Comparison of ENCODE assay signal across 33 cellular contexts in the genomic region with DNA sequence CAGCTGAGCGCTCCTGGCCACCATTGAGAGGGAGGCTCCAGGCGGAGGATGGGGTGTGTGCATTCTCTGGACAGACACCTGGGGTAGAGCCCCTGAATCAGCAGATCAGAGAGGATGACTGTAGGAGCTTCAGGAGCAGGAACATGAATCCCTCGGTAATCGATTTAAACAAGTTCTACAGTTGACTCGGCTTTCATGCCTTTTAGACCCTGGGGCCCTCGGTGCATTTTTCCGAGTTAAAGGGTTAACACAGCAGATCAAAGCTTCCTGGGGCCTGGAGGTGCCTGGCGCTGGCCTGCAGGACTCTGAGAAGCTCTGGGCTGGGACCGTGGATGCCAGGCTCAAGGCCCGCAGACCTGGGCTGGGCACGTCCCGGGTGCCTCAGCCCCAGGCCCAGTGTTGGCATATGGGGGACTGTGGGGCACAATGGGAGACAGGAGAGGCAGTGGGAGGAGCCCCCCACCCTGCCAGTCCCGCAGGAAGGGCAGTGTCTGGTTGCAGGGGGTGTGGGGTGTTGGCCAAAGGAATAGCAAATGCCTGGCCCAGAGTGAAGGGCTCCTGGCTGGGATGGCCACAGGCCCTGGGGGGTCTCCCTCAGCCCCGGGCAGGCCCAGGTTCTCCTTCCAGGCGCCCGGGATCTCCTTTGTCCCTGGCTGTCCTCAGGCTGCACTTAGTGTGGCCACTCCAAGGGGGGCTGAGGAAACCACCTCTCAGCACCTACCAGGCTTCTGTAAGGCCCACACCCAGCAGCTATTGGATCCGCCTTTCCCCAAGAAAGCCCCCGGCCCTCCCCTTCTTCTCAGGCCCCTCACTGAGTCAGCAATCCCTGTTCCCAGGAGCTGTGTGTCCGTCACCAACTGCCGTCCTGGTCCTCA. TPM values are rescaled to one million over a fixed set of nuclear protein-coding genes. Genes with fewer than 3 reads are reported as not detected.
A peak's percentile ranks its signal among the peaks of the same experiment; 100 is the strongest.
DNase-seq lines count a peak whose midpoint lies in the region; ATAC-seq, FAIRE-seq and TF ChIP-seq lines count a peak whose summit lies in the region.
"Had no signal": no experiment of that assay in that cellular context is flagged by ENCODE, and none has a peak within 500 bp of the region (broad histone marks: within the 10 kb centered on the region; RNA-seq: fewer than 3 reads in every experiment).

No MANE protein-coding gene starts in this region.

- no peak overlapping the region for H3K23ac ChIP-seq in H9 (ENCODE audit: insufficient read length, low read depth, low read length)

- H3K4me1 ChIP-seq in Caco-2 (peaks cover 14% of the 10 kb centered on the region), H9 (ENCODE audit: insufficient read depth, low read length) (no peaks in the 10 kb centered on the region), K562 (replicated peaks in 1 of 2; ENCODE audit: control insufficient read depth in 2 of 2, insufficient read depth in 2 of 2, low read length in 2 of 2) (peaks cover 0 to 63% of the 10 kb centered on the region in 2 experiments; a peak in 2 of 5 replicates), neural progenitor cell (peaks cover 9% of the 10 kb centered on the region)
- H3K4me1 ChIP-seq: prostate gland, upper lobe of right lung had no signal

- H3K9me1 ChIP-seq in K562 (ENCODE audit: control insufficient read depth, insufficient read depth, low read length) = no peaks in the 10 kb centered on the region

- no peak for TF ChIP-seq RAD21 in K562 (CRISPR knock-in tag; conservative IDR thresholded peaks at IDR 0.05 in 1 of 2, IDR thresholded peaks at IDR 0.05 in 1 of 2)

- H3K27ac Mint-ChIP-seq in Caco-2 (ENCODE audit: unreplicated experiment) = peak overlapping the region; percentile 66
- peak overlapping the region; percentile 15 to 88 (median 81); a peak in 4 of 7 replicates for H3K27ac Mint-ChIP-seq in H9
- peak overlapping the region; percentile 63 for H3K27ac Mint-ChIP-seq in neural progenitor cell
- H3K27ac Mint-ChIP-seq: activated naive CD4-positive, alpha-beta T cell treated with anti-CD3 and anti-CD28 coated beads, Interleukin-2, amount 50 U/mL, for 72 hours had no signal

- no peak overlapping the region for H3K4me3 Mint-ChIP-seq in Caco-2 (ENCODE audit: unreplicated experiment)
- H3K4me3 Mint-ChIP-seq in H9 = no peak overlapping the region
- no peak overlapping the region for H3K4me3 Mint-ChIP-seq in neural progenitor cell

- intact Hi-C loops in Caco-2 (cut with micrococcal nuclease; ENCODE audit: unreplicated experiment) = no loop called here
- intact Hi-C loops in K562 (cut with micrococcal nuclease) = no loop called here

- no peaks in the 10 kb centered on the region for H3F3A ChIP-seq in neural progenitor cell (ENCODE audit: low read depth)

- H2BK5ac ChIP-seq in H9 (ENCODE audit: insufficient read length, low read length) = no peak overlapping the region

- no peak overlapping the region for H2BK120ac ChIP-seq in H9 (ENCODE audit: low read depth, low read length, poor library complexity, severe bottlenecking)

- no peak overlapping the region for H2BK20ac ChIP-seq in H9 (ENCODE audit: low read depth, low read length, poor library complexity, severe bottlenecking)

- no TSS peak for BruUV-seq in Caco-2 (replicated peaks; lab: Mats Ljungman, UMichigan)
- BruUV-seq in K562 (replicated peaks; lab: Mats Ljungman, UMichigan) = no TSS peak

- H3K9ac ChIP-seq in H9 (ENCODE audit: extremely low read depth, insufficient read length, low read length) (no peak overlapping the region), K562 (ENCODE audit: insufficient read depth in 1 of 2, low read depth in 2 of 2, low read length in 2 of 2) (peak overlapping the region in 1 of 2 experiments; percentile 27; a peak in 1 of 4 replicates), neural progenitor cell (no peak overlapping the region)
- H3K9ac ChIP-seq: KMS-11 had no signal

- CTCF ChIA-PET in Caco-2 (lab: Charles Lee) (no interaction called here), K562 (lab: Yijun Ruan, JAX; ENCODE audit: low intra/inter-chr PET ratio) (no interaction called here), GM10248 (lab: Yijun Ruan, JAX) (interaction anchor here (1.3 to 1.6 kb wide), 2 partner anchors 10 to 158 kb away, joined by 3 to 4 read pairs; no protein-coding TSS in a partner anchor)

- no peaks in the 10 kb centered on the region for H4K20me1 ChIP-seq in H9 (ENCODE audit: control insufficient read depth, insufficient read depth, insufficient read length)
- H4K20me1 ChIP-seq in K562 (replicated peaks; ENCODE audit: control insufficient read depth, insufficient read depth, low read length) = no peaks in the 10 kb centered on the region
- peaks cover 9% of the 10 kb centered on the region for H4K20me1 ChIP-seq in neural progenitor cell (ENCODE audit: low read depth)

- in situ Hi-C loops in K562 (cut with MboI) = no loop called here

- no peak overlapping the region for H4K8ac ChIP-seq in H9 (replicated peaks; ENCODE audit: insufficient read length, low read depth, low read length)

- H4K5ac ChIP-seq in H9 (ENCODE audit: insufficient read length, low read depth, low read length) = no peak overlapping the region

- H3K27me3 ChIP-seq in Caco-2 (replicated peaks; ENCODE audit: control insufficient read depth, insufficient read depth, low read length) = no peaks in the 10 kb centered on the region
- no peaks in the 10 kb centered on the region for H3K27me3 ChIP-seq in H9 (ENCODE audit: insufficient read depth, low read length)
- no peaks in the 10 kb centered on the region for H3K27me3 ChIP-seq in K562 (ENCODE audit: control insufficient read depth in 2 of 2, insufficient read depth in 2 of 2, low read length in 2 of 2)
- no peaks in the 10 kb centered on the region for H3K27me3 ChIP-seq in neural progenitor cell
- H3K27me3 ChIP-seq: upper lobe of right lung had no signal

- TF ChIP-seq CTCF in Caco-2 (IDR thresholded peaks at IDR 0.05; ENCODE audit: insufficient read depth in 1 of 2, low read depth in 1 of 2, low read length in 1 of 2, severe bottlenecking in 1 of 2, unreplicated experiment in 1 of 2) (no peak), H9 (conservative IDR thresholded peaks at IDR 0.05) (no peak), K562 (IDR thresholded peaks at IDR 0.05 in 2 of 3, conservative IDR thresholded peaks at IDR 0.05 in 1 of 3; ENCODE audit: insufficient read depth in 2 of 3, low read depth in 1 of 3, low read length in 3 of 3) (no peak), neural progenitor cell (IDR thresholded peaks at IDR 0.05) (no peak), GM10248 (IDR thresholded peaks at IDR 0.05; ENCODE audit: control extremely low read depth, extremely low read depth, low read depth, missing control alignments) (no peak)

- no CpG with 5 or more reads among the region's 20 CpGs for WGBS in H9 (ENCODE audit: extremely low coverage, insufficient read length, low lambda C conversion rate)
- 89% methylated on average over 19 of the region's 20 CpGs for WGBS in K562 (ENCODE audit: insufficient coverage, low coverage, missing lambda C conversion rate)

- TF ChIP-seq POLR2A in K562 (conservative IDR thresholded peaks at IDR 0.05) = no peak; the same call in 1 of the 2 replicates

- H3K9me3 ChIP-seq in Caco-2 = no peaks in the 10 kb centered on the region
- H3K9me3 ChIP-seq in H9 (ENCODE audit: control insufficient read depth, low read depth, low read length) = no peaks in the 10 kb centered on the region
- no peaks in the 10 kb centered on the region for H3K9me3 ChIP-seq in K562 (replicated peaks; ENCODE audit: control insufficient read depth, insufficient read depth, low read depth, low read length)
- H3K9me3 ChIP-seq in neural progenitor cell (ENCODE audit: low read depth) = no peaks in the 10 kb centered on the region
- H3K9me3 ChIP-seq: neutrophil, prostate gland, upper lobe of right lung had no signal

- no peak overlapping the region for H4K91ac ChIP-seq in H9 (ENCODE audit: insufficient read length, low read depth, low read length)

- H2AFZ ChIP-seq in H9 (ENCODE audit: low read length) (no peak overlapping the region), K562 (ENCODE audit: low read depth, low read length) (no peak overlapping the region), neural progenitor cell (replicated peaks) (no peak overlapping the region)

- H3K23me2 ChIP-seq in H9 (ENCODE audit: insufficient read length, low read depth, low read length, poor library complexity, severe bottlenecking) = peaks cover 3% of the 10 kb centered on the region

- H3K79me2 ChIP-seq in H9 (ENCODE audit: insufficient read depth, low read length) (no peaks in the 10 kb centered on the region), K562 (ENCODE audit: control insufficient read depth, insufficient read depth, low read length) (no peaks in the 10 kb centered on the region), neural progenitor cell (ENCODE audit: low read depth) (no peaks in the 10 kb centered on the region)

- H3K27me3 Mint-ChIP-seq in Caco-2 (ENCODE audit: insufficient read depth, unreplicated experiment) (no peaks in the 10 kb centered on the region), H9 (ENCODE audit: low read depth) (no peaks in the 10 kb centered on the region), neural progenitor cell (ENCODE audit: insufficient read depth, low read depth) (peaks cover 2% of the 10 kb centered on the region)

- DNase-seq in Caco-2 (no peak), H9 (no peak), K562 (ENCODE audit: extremely low read depth in 1 of 4, low spot score in 3 of 4) (no peak), neural progenitor cell (ENCODE audit: low spot score) (no peak), GM10248 (ENCODE audit: extremely low spot score) (no peak), amygdala (lab: John Stamatoyannopoulos, UW) (no peak)
- DNase-seq: activated CD4-positive, alpha-beta T cell treated with anti-CD3 and anti-CD28 coated beads for 4 hours; activated effector memory CD4-positive, alpha-beta T cell treated with Interleukin-2 at 50 U/mL for 16 hours; anterior cingulate cortex; effector CD4-positive, alpha-beta T cell; GOT3; hippocampal formation; mammary epithelial cell; MM.1S; NCI-H1417; NCI-H2029 treated with DMSO at 0.1 percent for 48 hours; NCI-H2227 treated with DMSO at 0.1 percent for 48 hours; NCI-H526 treated with DMSO at 0.1 percent for 48 hours; NK-92 treated with Interleukin-12 subunit alpha and Interleukin-12 subunit beta, amount 100 ng/mL, for 24 hours; SIG-M5; stimulated activated CD4-positive, alpha-beta T cell treated with anti-CD3 and anti-CD28 coated beads, Interleukin-4, amount 100 ng/mL, for 24 hours; substantia nigra; SW 1271; upper lobe of right lung had no signal

- H3K14ac ChIP-seq in H9 (ENCODE audit: insufficient read depth, low read length) = no peak overlapping the region

- no peak overlapping the region for H3K4me3 ChIP-seq in Caco-2 (ENCODE audit: low read depth, low read length)
- no peak overlapping the region for H3K4me3 ChIP-seq in K562
- H3K4me3 ChIP-seq in neural progenitor cell = no peak overlapping the region
- H3K4me3 ChIP-seq: prostate gland, upper lobe of right lung had no signal

- ATAC-seq in K562 (peak; percentile 23), GM21737 (IDR thresholded peaks at IDR 0.05; ENCODE audit: unreplicated experiment) (no peak)
- ATAC-seq: activated naive CD4-positive, alpha-beta T cell treated with anti-CD3 and anti-CD28 coated beads, Interleukin-2, amount 50 U/mL, for 72 hours; Panc1; upper lobe of right lung had no signal

- H3K4ac ChIP-seq in H9 (ENCODE audit: low read depth, low read length) = no peak overlapping the region

- no peaks in the 10 kb centered on the region for H3K9me3 Mint-ChIP-seq in Caco-2 (ENCODE audit: unreplicated experiment)
- no peaks in the 10 kb centered on the region for H3K9me3 Mint-ChIP-seq in H9
- no peaks in the 10 kb centered on the region for H3K9me3 Mint-ChIP-seq in neural progenitor cell
- H3K9me3 Mint-ChIP-seq: activated naive CD4-positive, alpha-beta T cell treated with anti-CD3 and anti-CD28 coated beads, Interleukin-2, amount 50 U/mL, for 72 hours had no signal

- H3K18ac ChIP-seq in H9 (ENCODE audit: insufficient read length, low read depth, low read length) = peak overlapping the region; percentile 6

- H3K36me3 ChIP-seq in Caco-2 (ENCODE audit: control insufficient read depth, insufficient read depth, low read length) (no peaks in the 10 kb centered on the region), K562 (ENCODE audit: control insufficient read depth, insufficient read depth, low read length) (peaks cover 34% of the 10 kb centered on the region; the same call in 1 of the 3 replicates), neural progenitor cell (no peaks in the 10 kb centered on the region)
- H3K36me3 ChIP-seq: neutrophil, prostate gland had no signal

- TF ChIP-seq EP300 in K562 (IDR thresholded peaks at IDR 0.05; ENCODE audit: low read length) = no peak

- POLR2A ChIA-PET in Caco-2 (lab: Charles Lee) (no interaction called here), K562 (lab: Yijun Ruan, JAX) (interaction anchor here (0.8 kb wide), 1 partner anchor 14 kb away, joined by 3 read pairs; no protein-coding TSS in a partner anchor), GM10248 (lab: Yijun Ruan, JAX) (no interaction called here)

- H3K4me1 Mint-ChIP-seq in Caco-2 (ENCODE audit: low read depth, unreplicated experiment) (no peaks in the 10 kb centered on the region), H9 (no peaks in the 10 kb centered on the region), neural progenitor cell (peaks cover 15% of the 10 kb centered on the region)

- H2AK5ac ChIP-seq in H9 (ENCODE audit: insufficient read length, low read length) = no peak overlapping the region

- FAIRE-seq in K562 (lab: Jason Lieb, UNC) = no peak
- FAIRE-seq: bronchial epithelial cell, HTR-8/SVneo had no signal

- H3K56ac ChIP-seq in H9 (ENCODE audit: insufficient read length, low read depth, low read length) = no peak overlapping the region

- H3T11ph ChIP-seq in H9 (ENCODE audit: low read length) = no peak overlapping the region

- H3K27ac ChIP-seq in H9 (ENCODE audit: insufficient read length, low read depth, low read length) (no peak overlapping the region), K562 (ENCODE audit: extremely low read depth, low read depth, low read length) (no peak overlapping the region), neural progenitor cell (peak overlapping the region; percentile 46)
- H3K27ac ChIP-seq: KMS-11, neutrophil, prostate gland, upper lobe of right lung, VCaP had no signal

- H3K36me3 Mint-ChIP-seq in Caco-2 (ENCODE audit: insufficient read depth, unreplicated experiment) (peaks cover 28% of the 10 kb centered on the region), H9 (ENCODE audit: insufficient read depth in 1 of 3, low read depth in 3 of 3) (peaks cover 0 to 17% (median under 1%) of the 10 kb centered on the region in 3 experiments; a peak in 4 of 7 replicates), neural progenitor cell (no peaks in the 10 kb centered on the region)
- H3K36me3 Mint-ChIP-seq: activated naive CD4-positive, alpha-beta T cell treated with anti-CD3 and anti-CD28 coated beads, Interleukin-2, amount 50 U/mL, for 72 hours had no signal

- no peak overlapping the region for H2BK12ac ChIP-seq in H9 (ENCODE audit: insufficient read length, low read depth, low read length)

- no peaks in the 10 kb centered on the region for H3K79me1 ChIP-seq in H9 (ENCODE audit: insufficient read depth, low read depth, low read length, poor library complexity, severe bottlenecking)

- no peak overlapping the region for H2BK15ac ChIP-seq in H9 (ENCODE audit: low read depth, low read length)

- no peak overlapping the region for H3K4me2 ChIP-seq in H9 (ENCODE audit: insufficient read depth, insufficient read length, low read length)
- no peak overlapping the region for H3K4me2 ChIP-seq in K562 (ENCODE audit: insufficient read depth, low read length)
- no peak overlapping the region for H3K4me2 ChIP-seq in neural progenitor cell
- H3K4me2 ChIP-seq: KMS-11 had no signal

RNA-seq across cellular contexts. Expression of gene SLX9, which starts 40.1 kb away (rescaled TPM):
- total RNA-seq in Caco-2 (2022) (54.0 and 62.1 TPM in 2 replicates), H9 (2021) (74.3 and 76.4 TPM in 2 replicates), K562 (2014; rRNA removed) (65.2 and 66.8 TPM in 2 replicates), K562 (2014; rRNA removed; fragmentation: Illumina TruSeq; extraction: Trizol) (11.2 and 14.8 TPM in 2 replicates), K562 (2015; rRNA removed; fragmentation: Illumina TruSeq; extraction: Trizol) (18.5 and 20.3 TPM in 2 replicates), K562 (2021) (71.2 and 75.5 TPM in 2 replicates), neural progenitor cell (ENCODE audit: low replicate concordance) (4.7 and 17.1 TPM in 2 replicates)
- 18.9 and 29.0 TPM in 2 replicates for total RNA-seq in K562 (2011; cell fraction: chromatin; rRNA removed; ENCODE audit: low replicate concordance)
- total RNA-seq in K562 (2011; cell fraction: nucleolus; rRNA removed) = 22.8 and 25.7 TPM in 2 replicates
- 14.8 and 16.0 TPM in 2 replicates for total RNA-seq in K562 (2011; cell fraction: nucleoplasm; rRNA removed)
- polyA plus RNA-seq in K562 (2011; rRNA removed) (13.5 and 16.5 TPM in 2 replicates), K562 (2014; fragmentation: Illumina TruSeq; extraction: Trizol) (8.2 and 18.9 TPM in 2 replicates), K562 (2014; fragmentation: Nextera tagmentation; extraction: Ambion mirVana) (1 to 10 TPM; 1.2 to 1.8 TPM), K562 (2014; rRNA removed) (54.4 and 60.2 TPM in 2 replicates)
- polyA plus RNA-seq in K562 (2011; cell fraction: cytosol; rRNA removed) = 14.3 and 38.6 TPM in 2 replicates
- polyA plus RNA-seq in K562 (2011; cell fraction: nucleus; rRNA removed) = 10.2 and 19.3 TPM in 2 replicates
- 34.2 and 36.9 TPM in 2 replicates for polyA plus RNA-seq in K562 (2012)
- polyA minus RNA-seq in K562 (2011; rRNA and poly(A)+ RNA removed) = 16.0 and 22.8 TPM in 2 replicates
- 25.3 and 31.3 TPM in 2 replicates for polyA minus RNA-seq in K562 (2011; cell fraction: cytosol; rRNA and poly(A)+ RNA removed)
- polyA minus RNA-seq in K562 (2011; cell fraction: nucleus; rRNA and poly(A)+ RNA removed) = 3.8 and 5.3 TPM in 2 replicates

RNA-seq across cellular contexts. Expression of gene ITGB2, which starts 59.2 kb away (rescaled TPM):
- total RNA-seq in Caco-2 (2022) (0.48 and 1.1 TPM in 2 replicates), H9 (2021) (0.61 and 1.1 TPM in 2 replicates), K562 (2014; rRNA removed) (0.78 and 1.0 TPM in 2 replicates), K562 (2014; rRNA removed; fragmentation: Illumina TruSeq; extraction: Trizol) (0.07 and 0.22 TPM in 2 replicates), K562 (2015; rRNA removed; fragmentation: Illumina TruSeq; extraction: Trizol) (0.49 and 0.51 TPM in 2 replicates), K562 (2021) (1.2 and 1.3 TPM in 2 replicates), neural progenitor cell (ENCODE audit: low replicate concordance) (0.09 TPM in 1 of 2 replicates, not detected in the other)
- total RNA-seq in K562 (2011; cell fraction: chromatin; rRNA removed; ENCODE audit: low replicate concordance) = 0.69 and 1.4 TPM in 2 replicates
- 1.0 and 1.3 TPM in 2 replicates for total RNA-seq in K562 (2011; cell fraction: nucleolus; rRNA removed)
- 0.23 and 0.29 TPM in 2 replicates for total RNA-seq in K562 (2011; cell fraction: nucleoplasm; rRNA removed)
- polyA plus RNA-seq in K562 (2011; rRNA removed) (0.20 and 1.6 TPM in 2 replicates), K562 (2014; fragmentation: Illumina TruSeq; extraction: Trizol) (0.24 and 0.25 TPM in 2 replicates), K562 (2014; fragmentation: Nextera tagmentation; extraction: Ambion mirVana) (not detected), K562 (2014; rRNA removed) (0.57 and 0.60 TPM in 2 replicates)
- 0.33 and 1.3 TPM in 2 replicates for polyA plus RNA-seq in K562 (2011; cell fraction: cytosol; rRNA removed)
- 2.0 and 3.1 TPM in 2 replicates for polyA plus RNA-seq in K562 (2011; cell fraction: nucleus; rRNA removed)
- 0.77 and 5.1 TPM in 2 replicates for polyA plus RNA-seq in K562 (2012)
- polyA minus RNA-seq in K562 (2011; rRNA and poly(A)+ RNA removed) = 0.04 and 0.57 TPM in 2 replicates
- polyA minus RNA-seq in K562 (2011; cell fraction: cytosol; rRNA and poly(A)+ RNA removed) = 1.0 and 4.8 TPM in 2 replicates
- 0.27 and 1.8 TPM in 2 replicates for polyA minus RNA-seq in K562 (2011; cell fraction: nucleus; rRNA and poly(A)+ RNA removed)
